In the genomic region with DNA sequence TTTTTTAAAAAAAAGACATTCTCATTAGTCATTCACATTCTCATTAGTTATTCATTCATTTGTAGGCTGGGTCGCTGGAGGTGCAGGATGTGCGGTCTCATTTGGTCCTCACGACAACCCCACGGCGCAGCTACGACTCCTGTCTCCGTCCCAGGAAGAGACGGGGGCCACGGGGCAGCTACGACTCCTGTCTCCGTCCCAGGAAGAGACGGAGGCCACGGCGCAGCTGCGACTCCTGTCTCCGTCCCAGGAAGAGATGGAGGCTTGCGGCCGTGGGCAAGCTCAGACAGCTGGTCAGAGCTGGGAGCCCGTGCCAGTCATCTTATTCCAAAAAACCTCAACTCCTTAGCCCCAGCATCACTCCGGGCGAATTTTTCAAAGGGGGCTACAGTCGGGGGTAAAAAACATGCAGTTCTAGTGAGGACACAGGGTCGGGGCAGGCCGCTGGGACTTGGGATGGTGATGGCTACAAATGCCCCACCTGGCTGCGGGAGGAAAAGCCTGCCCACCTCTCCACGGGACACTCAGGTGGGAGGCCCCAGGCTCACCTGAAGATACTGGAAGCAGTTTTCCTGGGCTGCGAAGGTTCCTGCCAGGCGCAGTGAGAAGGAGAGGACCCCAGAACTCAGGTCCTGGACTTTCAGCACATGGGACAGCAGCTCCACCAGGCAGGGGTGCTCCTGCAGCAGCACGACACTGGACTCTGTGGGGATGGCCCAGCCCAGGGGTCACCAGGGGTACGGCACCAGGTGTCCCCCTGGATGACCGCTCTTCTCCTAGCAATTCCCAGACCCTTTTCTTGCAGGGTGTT, we compare ENCODE assay signal across 18 cellular contexts. TPM values are rescaled to one million over a fixed set of nuclear protein-coding genes. Genes with fewer than 3 reads are reported as not detected.
DNase-seq lines count a peak whose midpoint lies in the region; ATAC-seq and TF ChIP-seq lines count a peak whose summit lies in the region.
"Had no signal": no experiment of that assay in that cellular context is flagged by ENCODE, and none has a peak within 500 bp of the region (broad histone marks: within the 10 kb centered on the region; RNA-seq: fewer than 3 reads in every experiment).

No MANE protein-coding gene starts in this region.

- peaks cover 30% of the 10 kb centered on the region for H3K36me3 Mint-ChIP-seq in T-helper 2 cell treated with Interferon-gamma antibody and Interleukin-4, amounts not matched to agents 5 μg/mL and 100 μg/mL, for 36 hours (ENCODE audit: low read depth)

- H3K4me3 Mint-ChIP-seq in T-helper 2 cell treated with Interferon-gamma antibody and Interleukin-4, amounts not matched to agents 5 μg/mL and 100 μg/mL, for 36 hours: no peak overlapping the region
- H3K4me3 Mint-ChIP-seq: CD8-positive, alpha-beta memory T cell had no signal

- no peak overlapping the region for H3K27ac ChIP-seq in HEK293 (ENCODE audit: extremely low read depth, low read depth, low read length)

- peak; percentile 50 for DNase-seq in activated effector memory CD4-positive, alpha-beta T cell treated with anti-CD3 and anti-CD28 coated beads, Interleukin-2, amount 50 U/mL, for 16 hours
- no peak for DNase-seq in activated effector memory CD4-positive, alpha-beta T cell treated with Interleukin-2 at 50 U/mL for 16 hours
- peak; percentile 7 for DNase-seq in epidermal melanocyte (ENCODE audit: insufficient read length, low spot score)
- DNase-seq in posterior vena cava (ENCODE audit: low spot score): peak; percentile 80
- DNase-seq in T-helper 2 cell treated with Interferon-gamma antibody and Interleukin-4, amounts not matched to agents 5 μg/mL and 100 μg/mL, for 36 hours (ENCODE audit: low spot score): no peak
- DNase-seq: 8988T; CD8-positive, alpha-beta memory T cell; DMS79 treated with DMSO at 0.1 percent for 48 hours; GOT3; IMR-90; NCI-H1105 treated with DMSO at 0.1 percent for 48 hours; NCI-H187; NCI-H226; NCI-H524 treated with DMSO at 0.1 percent for 48 hours had no signal

- peaks cover 46 to 65% of the 10 kb centered on the region in 2 experiments for H3K36me3 ChIP-seq in HEK293 (ENCODE audit: control insufficient read depth in 2 of 2, insufficient read depth in 1 of 2, low read length in 2 of 2)

- no peak overlapping the region for H3K27ac Mint-ChIP-seq in T-helper 2 cell treated with Interferon-gamma antibody and Interleukin-4, amounts not matched to agents 5 μg/mL and 100 μg/mL, for 36 hours

- CTCF ChIA-PET in HEK293 (lab: Yijun Ruan, JAX): interaction anchor here (0.7 kb wide), 1 partner anchor 163 kb away, joined by 3 read pairs; no protein-coding TSS in a partner anchor

- H3K9me3 Mint-ChIP-seq in T-helper 2 cell treated with Interferon-gamma antibody and Interleukin-4, amounts not matched to agents 5 μg/mL and 100 μg/mL, for 36 hours: no peaks in the 10 kb centered on the region
- H3K9me3 Mint-ChIP-seq: CD8-positive, alpha-beta memory T cell had no signal

- H3K27me3 Mint-ChIP-seq in T-helper 2 cell treated with Interferon-gamma antibody and Interleukin-4, amounts not matched to agents 5 μg/mL and 100 μg/mL, for 36 hours (ENCODE audit: low read depth): no peaks in the 10 kb centered on the region

- H3K4me1 ChIP-seq in HEK293 (ENCODE audit: control insufficient read depth, insufficient read depth, low read length): no peaks in the 10 kb centered on the region

- no peaks in the 10 kb centered on the region for H3K9me3 ChIP-seq in HEK293 (ENCODE audit: control insufficient read depth, insufficient read depth, low read depth, low read length)

- ATAC-seq in HG02840 (IDR thresholded peaks at IDR 0.05; ENCODE audit: low FRiP score, unreplicated experiment) (no peak), GM18867 (IDR thresholded peaks at IDR 0.05; ENCODE audit: unreplicated experiment) (no peak)
- ATAC-seq: Panc1 had no signal

- no peak overlapping the region for H3K4me3 ChIP-seq in HEK293 (ENCODE audit: low read depth, low read length)

- TF ChIP-seq CTCF in HEK293 (tag by site-specific recombination; IDR thresholded peaks at IDR 0.05): no peak

- POLR2A ChIA-PET in HEK293 (lab: Yijun Ruan, JAX): no interaction called here

- peaks cover 4% of the 10 kb centered on the region for H3K4me1 Mint-ChIP-seq in T-helper 2 cell treated with Interferon-gamma antibody and Interleukin-4, amounts not matched to agents 5 μg/mL and 100 μg/mL, for 36 hours (ENCODE audit: low read depth)

- intact Hi-C loops in posterior vena cava (cut with DNase I): no loop called here

TF ChIP-seq in HEK293, 187 proteins besides CTCF, POLR2A, EP300 and RAD21:
- no peak for TF ChIP-seq ZNF10 (tag by site-specific recombination; IDR thresholded peaks at IDR 0.05)
- TF ChIP-seq, protein P1, sequence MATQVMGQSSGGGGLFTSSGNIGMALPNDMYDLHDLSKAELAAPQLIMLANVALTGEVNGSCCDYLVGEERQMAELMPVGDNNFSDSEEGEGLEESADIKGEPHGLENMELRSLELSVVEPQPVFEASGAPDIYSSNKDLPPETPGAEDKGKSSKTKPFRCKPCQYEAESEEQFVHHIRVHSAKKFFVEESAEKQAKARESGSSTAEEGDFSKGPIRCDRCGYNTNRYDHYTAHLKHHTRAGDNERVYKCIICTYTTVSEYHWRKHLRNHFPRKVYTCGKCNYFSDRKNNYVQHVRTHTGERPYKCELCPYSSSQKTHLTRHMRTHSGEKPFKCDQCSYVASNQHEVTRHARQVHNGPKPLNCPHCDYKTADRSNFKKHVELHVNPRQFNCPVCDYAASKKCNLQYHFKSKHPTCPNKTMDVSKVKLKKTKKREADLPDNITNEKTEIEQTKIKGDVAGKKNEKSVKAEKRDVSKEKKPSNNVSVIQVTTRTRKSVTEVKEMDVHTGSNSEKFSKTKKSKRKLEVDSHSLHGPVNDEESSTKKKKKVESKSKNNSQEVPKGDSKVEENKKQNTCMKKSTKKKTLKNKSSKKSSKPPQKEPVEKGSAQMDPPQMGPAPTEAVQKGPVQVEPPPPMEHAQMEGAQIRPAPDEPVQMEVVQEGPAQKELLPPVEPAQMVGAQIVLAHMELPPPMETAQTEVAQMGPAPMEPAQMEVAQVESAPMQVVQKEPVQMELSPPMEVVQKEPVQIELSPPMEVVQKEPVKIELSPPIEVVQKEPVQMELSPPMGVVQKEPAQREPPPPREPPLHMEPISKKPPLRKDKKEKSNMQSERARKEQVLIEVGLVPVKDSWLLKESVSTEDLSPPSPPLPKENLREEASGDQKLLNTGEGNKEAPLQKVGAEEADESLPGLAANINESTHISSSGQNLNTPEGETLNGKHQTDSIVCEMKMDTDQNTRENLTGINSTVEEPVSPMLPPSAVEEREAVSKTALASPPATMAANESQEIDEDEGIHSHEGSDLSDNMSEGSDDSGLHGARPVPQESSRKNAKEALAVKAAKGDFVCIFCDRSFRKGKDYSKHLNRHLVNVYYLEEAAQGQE (tag by site-specific recombination; IDR thresholded peaks at IDR 0.05): peak; percentile 73
- no peak for TF ChIP-seq ZNF366 (tag by site-specific recombination; conservative IDR thresholded peaks at IDR 0.05)

RNA-seq across cellular contexts. Expression of a gene that starts 8.3 kb away (rescaled TPM):
- 10 to 100 TPM; 16.3 to 17.2 TPM for total RNA-seq in posterior vena cava

RNA-seq across cellular contexts. Expression of a gene that starts 11.8 kb away (rescaled TPM):
- 10 to 100 TPM; 14.6 to 19.1 TPM for total RNA-seq in posterior vena cava

RNA-seq across cellular contexts. Expression of a gene that starts 27.4 kb away (rescaled TPM):
- 10 to 100 TPM; 15.2 to 16.5 TPM for total RNA-seq in posterior vena cava

Comparison
In these comparisons a context has a peak if more than half of its experiments do, and no peak if none do; other contexts are left out.
1. DNase-seq: peak in activated effector memory CD4-positive, alpha-beta T cell treated with anti-CD3 and anti-CD28 coated beads, Interleukin-2, amount 50 U/mL, for 16 hours (single experiment), epidermal melanocyte (single experiment) and posterior vena cava (single experiment); none in activated effector memory CD4-positive, alpha-beta T cell treated with Interleukin-2 at 50 U/mL for 16 hours (single experiment) and T-helper 2 cell treated with Interferon-gamma antibody and Interleukin-4, amounts not matched to agents 5 μg/mL and 100 μg/mL, for 36 hours (single experiment).